Comparison of ENCODE assay signal across 1 cellular context in genomic region chr2:230987137-230988020, GRCh38.
TF ChIP-seq lines count a peak whose summit lies in the region.

No MANE protein-coding gene starts in this region.

TF ChIP-seq in K562, 482 proteins besides CTCF, POLR2A, EP300 and RAD21 (continued from another document and continues in another):
- TF ChIP-seq MGA (IDR thresholded peaks at IDR 0.05) (peak; percentile 44), YY1 (IDR thresholded peaks at IDR 0.05; ENCODE audit: borderline replicate concordance in 1 of 3, control insufficient read depth in 1 of 3, extremely low read depth in 1 of 3, insufficient read depth in 3 of 3, insufficient read length in 1 of 3, insufficient replicate concordance in 2 of 3, low read depth in 1 of 3, low read length in 2 of 3) (peak in 1 of 3 experiments; percentile 35), SIRT6 (IDR thresholded peaks at IDR 0.05; ENCODE audit: low read depth, low read length) (no peak), ARID2 (IDR thresholded peaks at IDR 0.05) (peak; percentile 54; the same call in 1 of the 2 replicates), NR1H2 (CRISPR knock-in tag; IDR thresholded peaks at IDR 0.05) (no peak), FOXP1 (CRISPR knock-in tag; IDR thresholded peaks at IDR 0.05) (no peak), RBFOX2 (IDR thresholded peaks at IDR 0.05; ENCODE audit: low read depth, low read length) (0 out of 2 replicates have a peak, but pooled peaks have one; percentile 25), E2F6 (IDR thresholded peaks at IDR 0.05; ENCODE audit: borderline replicate concordance in 1 of 2, extremely low read depth in 1 of 2, insufficient read depth in 1 of 2, insufficient read length in 1 of 2, low read depth in 1 of 2, low read length in 1 of 2, poor library complexity in 1 of 2, severe bottlenecking in 1 of 2) (peak in 1 of 2 experiments; percentile 48), MYC (IDR thresholded peaks at IDR 0.05; ENCODE audit: low read depth, low read length) (peak; percentile 77), MYC (CRISPR knock-in tag; IDR thresholded peaks at IDR 0.05; ENCODE audit: borderline replicate concordance, low read depth) (no peak), ZNF197 (CRISPR knock-in tag; IDR thresholded peaks at IDR 0.05; ENCODE audit: low read depth) (no peak), ETV1 (tag; conservative IDR thresholded peaks at IDR 0.05; ENCODE audit: low read depth) (peak; percentile 53), L3MBTL2 (IDR thresholded peaks at IDR 0.05) (peak; percentile 59), GABPB1 (CRISPR knock-in tag; IDR thresholded peaks at IDR 0.05) (peak; percentile 50; the same call in 1 of the 2 replicates), STAG1 (CRISPR knock-in tag; IDR thresholded peaks at IDR 0.05; ENCODE audit: borderline replicate concordance) (peak; percentile 48; the same call in 1 of the 2 replicates), KAT7 (CRISPR knock-in tag; IDR thresholded peaks at IDR 0.05; ENCODE audit: borderline replicate concordance) (no peak), CREM (IDR thresholded peaks at IDR 0.05; ENCODE audit: low read depth) (peak; percentile 31; the same call in 1 of the 2 replicates), ZNF609 (CRISPR knock-in tag; IDR thresholded peaks at IDR 0.05; ENCODE audit: borderline replicate concordance) (no peak), ZNF639 (CRISPR knock-in tag; conservative IDR thresholded peaks at IDR 0.05 in 1 of 2, IDR thresholded peaks at IDR 0.05 in 1 of 2) (no peak), BRCA1 (IDR thresholded peaks at IDR 0.05) (no peak), BRCA1 (CRISPR knock-in tag; IDR thresholded peaks at IDR 0.05) (no peak), ZNF133 (CRISPR knock-in tag; IDR thresholded peaks at IDR 0.05) (no peak), ZNF263 (CRISPR knock-in tag; IDR thresholded peaks at IDR 0.05; ENCODE audit: borderline replicate concordance) (no peak), GABPA (tag; conservative IDR thresholded peaks at IDR 0.05; ENCODE audit: low read depth) (peak; percentile 34; the same call in 1 of the 2 replicates), ATF1 (CRISPR knock-in tag; IDR thresholded peaks at IDR 0.05) (no peak), ATF1 (tag; IDR thresholded peaks at IDR 0.05) (0 out of 2 replicates have a peak, but pooled peaks have one; percentile 11), ZNF311 (CRISPR knock-in tag; IDR thresholded peaks at IDR 0.05) (no peak), SMC3 (conservative IDR thresholded peaks at IDR 0.05; ENCODE audit: insufficient read depth, low read depth, low read length) (peak; percentile 89), DEAF1 (CRISPR knock-in tag; IDR thresholded peaks at IDR 0.05) (peak; percentile 81), ZNF444 (CRISPR knock-in tag; IDR thresholded peaks at IDR 0.05) (no peak)
- TF ChIP-seq, protein P1, sequence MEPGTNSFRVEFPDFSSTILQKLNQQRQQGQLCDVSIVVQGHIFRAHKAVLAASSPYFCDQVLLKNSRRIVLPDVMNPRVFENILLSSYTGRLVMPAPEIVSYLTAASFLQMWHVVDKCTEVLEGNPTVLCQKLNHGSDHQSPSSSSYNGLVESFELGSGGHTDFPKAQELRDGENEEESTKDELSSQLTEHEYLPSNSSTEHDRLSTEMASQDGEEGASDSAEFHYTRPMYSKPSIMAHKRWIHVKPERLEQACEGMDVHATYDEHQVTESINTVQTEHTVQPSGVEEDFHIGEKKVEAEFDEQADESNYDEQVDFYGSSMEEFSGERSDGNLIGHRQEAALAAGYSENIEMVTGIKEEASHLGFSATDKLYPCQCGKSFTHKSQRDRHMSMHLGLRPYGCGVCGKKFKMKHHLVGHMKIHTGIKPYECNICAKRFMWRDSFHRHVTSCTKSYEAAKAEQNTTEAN (CRISPR knock-in tag; IDR thresholded peaks at IDR 0.05): no peak
